ENCODE assay signal across 8 cellular contexts in the genomic region with DNA sequence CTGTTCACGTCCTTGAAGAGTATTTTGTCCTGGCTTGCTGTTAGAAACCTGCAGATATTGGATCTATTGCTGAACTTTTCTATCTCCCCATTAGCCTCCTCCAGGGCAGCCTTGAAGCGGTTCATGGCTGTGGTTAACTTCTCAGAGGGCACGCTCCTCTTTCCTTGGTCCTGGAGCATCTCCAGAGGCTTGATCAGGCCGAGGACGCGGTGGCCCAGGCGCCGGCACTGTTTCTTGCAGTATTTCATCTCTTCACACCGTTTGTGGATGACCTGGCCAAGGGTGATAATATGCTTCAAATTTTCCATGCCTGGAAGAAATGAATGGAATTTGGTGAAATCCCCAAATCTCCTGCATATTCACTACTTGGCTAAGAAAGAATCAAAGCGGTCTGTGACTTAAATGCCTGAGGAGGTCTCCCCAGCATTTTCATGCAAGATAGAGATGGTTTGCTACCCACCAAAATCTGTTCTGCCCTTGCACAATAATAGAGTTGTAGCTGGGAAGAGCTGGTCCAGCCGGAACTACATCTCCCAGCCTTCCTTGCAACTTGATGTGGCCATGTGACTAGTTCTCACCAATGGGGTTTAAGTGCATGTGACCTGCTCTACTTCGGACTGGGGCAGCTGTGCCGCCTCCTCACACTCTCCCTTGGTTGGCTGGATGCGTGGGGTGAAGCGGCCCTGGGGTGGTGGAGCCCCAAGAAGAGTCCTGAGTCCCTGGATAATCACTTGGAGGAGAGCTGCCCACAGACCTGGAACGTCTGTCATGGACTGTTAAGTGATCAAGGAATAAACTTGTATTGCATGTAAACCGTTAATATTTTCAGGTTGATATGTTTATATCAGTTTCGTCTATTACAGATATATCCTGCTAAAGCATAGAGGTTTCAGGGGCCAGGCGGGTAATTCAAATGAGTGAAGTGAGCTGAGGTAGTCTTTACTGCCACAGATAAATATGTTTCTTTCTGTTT. TPM values are rescaled to one million over a fixed set of nuclear protein-coding genes. Genes with fewer than 3 reads are reported as not detected.
DNase-seq lines count a peak whose midpoint lies in the region; ATAC-seq, FAIRE-seq and TF ChIP-seq lines count a peak whose summit lies in the region.

No MANE protein-coding gene starts in this region.

- TF ChIP-seq EP300 in gastroesophageal sphincter (IDR thresholded peaks at IDR 0.05), result no peak

- H3K9me3 ChIP-seq in gastroesophageal sphincter, result no peaks in the 10 kb centered on the region
- H3K9me3 ChIP-seq in neuron (ENCODE audit: low read length), result no peaks in the 10 kb centered on the region
- no peaks in the 10 kb centered on the region for H3K9me3 ChIP-seq in thyroid gland

- H3K4me3 ChIP-seq in H7 (ENCODE audit: insufficient read depth, low read depth, low read length), result peak overlapping the region; percentile 34
- peak overlapping the region; percentile 51 for H3K4me3 ChIP-seq in LNCaP clone FGC (ENCODE audit: low read depth, low read length)
- peak overlapping the region; percentile 46 for H3K4me3 ChIP-seq in gastroesophageal sphincter
- peak overlapping the region; percentile 47 for H3K4me3 ChIP-seq in neuron (ENCODE audit: low read length)
- peak overlapping the region in 2 of 3 donors; percentile 18 to 23 for H3K4me3 ChIP-seq in thyroid gland (replicated peaks in 1 of 3)

- H3K27ac ChIP-seq in gastroesophageal sphincter (peak overlapping the region; percentile 38 to 67 (median 52)), thyroid gland (no peak overlapping the region)

- peak overlapping the region; percentile 78 for H2AFZ ChIP-seq in neuron (ENCODE audit: low read depth, low read length)

- TF ChIP-seq POLR2A in Raji (IDR thresholded peaks at IDR 0.05; ENCODE audit: insufficient read depth, low read depth, low read length) (peak; percentile 51), gastroesophageal sphincter (IDR thresholded peaks at IDR 0.05) (peak; percentile 20 to 28), thyroid gland (IDR thresholded peaks at IDR 0.05) (peak in 1 of 2 donors; percentile 53)

- ATAC-seq in gastroesophageal sphincter, result peak; percentile 98

- DNase-seq in H7, result peak; percentile 94
- DNase-seq in LNCaP clone FGC (ENCODE audit: low read depth), result peak; percentile 72
- DNase-seq in activated gamma-delta T cell treated with anti-CD3 and anti-CD28 coated beads, Interleukin-2, amount 50 U/mL, for 16 hours (ENCODE audit: low read depth), result peak; percentile 34
- DNase-seq in thyroid gland, result peak; percentile 73 to 77

- 36 to 55% methylated on average over 5 to 13 of the region's 19 CpGs for WGBS in gastroesophageal sphincter (ENCODE audit: low coverage in 1 of 2), 2 donors
- 50 to 60% methylated on average over 19 of the region's 19 CpGs for WGBS in thyroid gland, 2 donors

- H3K4me1 ChIP-seq in gastroesophageal sphincter (peaks cover 0 to 38% (median 4%) of the 10 kb centered on the region in 3 donors), neuron (ENCODE audit: insufficient read depth, low read length) (no peaks in the 10 kb centered on the region), thyroid gland (no peaks in the 10 kb centered on the region)

- TF ChIP-seq CTCF in LNCaP clone FGC (IDR thresholded peaks at IDR 0.05; ENCODE audit: control insufficient read depth, extremely low read depth, insufficient read depth), result no peak
- TF ChIP-seq CTCF in gastroesophageal sphincter (IDR thresholded peaks at IDR 0.05), result no peak
- no peak for TF ChIP-seq CTCF in thyroid gland (IDR thresholded peaks at IDR 0.05)

- peak; percentile 55 for FAIRE-seq in G401.6 (lab: Jason Lieb, UNC)

- H3K27me3 ChIP-seq in H7 (ENCODE audit: control insufficient read depth, insufficient read depth, low read length) (peaks cover 6% of the 10 kb centered on the region; the same call in 1 of the 2 replicates), gastroesophageal sphincter (no peaks in the 10 kb centered on the region), neuron (ENCODE audit: insufficient read depth, low read length) (peaks cover 6% of the 10 kb centered on the region), thyroid gland (no peaks in the 10 kb centered on the region)

- intact Hi-C loops in thyroid gland (cut with DNase I), result no loop called here

- no peaks in the 10 kb centered on the region for H3K36me3 ChIP-seq in H7 (replicated peaks; ENCODE audit: control insufficient read depth, insufficient read depth, low read length)
- peaks cover 0 to 38% of the 10 kb centered on the region in 2 donors for H3K36me3 ChIP-seq in gastroesophageal sphincter
- H3K36me3 ChIP-seq in neuron (ENCODE audit: insufficient read depth, low read length), result no peaks in the 10 kb centered on the region
- H3K36me3 ChIP-seq in thyroid gland, result no peaks in the 10 kb centered on the region

RNA-seq across cellular contexts. Expression of gene MLKL, which starts 4.9 kb away (rescaled TPM):
- 0.59 and 1.3 TPM in 2 replicates for total RNA-seq in H7 (2014; rRNA removed; shearing (Covaris generic))
- total RNA-seq in gastroesophageal sphincter (10 to 100 TPM in 2 of 4 donors, 1 to 10 TPM in 2; 6.4 to 15.5 (median 10.8) TPM), thyroid gland (10 to 100 TPM in 1 of 4 donors, 1 to 10 TPM in 3; 6.0 to 12.0 (median 9.9) TPM)

RNA-seq across cellular contexts. Expression of gene RFWD3, which starts 29.1 kb away (rescaled TPM):
- total RNA-seq in H7 (2014; rRNA removed; shearing (Covaris generic)), result 75.9 and 76.3 TPM in 2 replicates
- total RNA-seq in gastroesophageal sphincter (10 to 100 TPM in 2 of 4 donors, 1 to 10 TPM in 2; 8.1 to 31.9 (median 15.5) TPM), thyroid gland (10 to 100 TPM; 14.6 to 32.9 (median 25.1) TPM)

Comparison
In these comparisons a context has a peak if more than half of its experiments do, and no peak if none do; other contexts are left out.
1. DNase-seq: peak in every context shown above with its lines; median percentile 94 in H7; 75 in thyroid gland; 72 in LNCaP clone FGC; 34 in activated gamma-delta T cell treated with anti-CD3 and anti-CD28 coated beads, Interleukin-2, amount 50 U/mL, for 16 hours.
2. H3K27ac ChIP-seq: peak in gastroesophageal sphincter (4 of 4); none in thyroid gland (0 of 3).
3. Peak in every context shown above with its lines, with median percentiles within 50 percentile points of each other: H3K4me3 ChIP-seq.